In the genomic region with DNA sequence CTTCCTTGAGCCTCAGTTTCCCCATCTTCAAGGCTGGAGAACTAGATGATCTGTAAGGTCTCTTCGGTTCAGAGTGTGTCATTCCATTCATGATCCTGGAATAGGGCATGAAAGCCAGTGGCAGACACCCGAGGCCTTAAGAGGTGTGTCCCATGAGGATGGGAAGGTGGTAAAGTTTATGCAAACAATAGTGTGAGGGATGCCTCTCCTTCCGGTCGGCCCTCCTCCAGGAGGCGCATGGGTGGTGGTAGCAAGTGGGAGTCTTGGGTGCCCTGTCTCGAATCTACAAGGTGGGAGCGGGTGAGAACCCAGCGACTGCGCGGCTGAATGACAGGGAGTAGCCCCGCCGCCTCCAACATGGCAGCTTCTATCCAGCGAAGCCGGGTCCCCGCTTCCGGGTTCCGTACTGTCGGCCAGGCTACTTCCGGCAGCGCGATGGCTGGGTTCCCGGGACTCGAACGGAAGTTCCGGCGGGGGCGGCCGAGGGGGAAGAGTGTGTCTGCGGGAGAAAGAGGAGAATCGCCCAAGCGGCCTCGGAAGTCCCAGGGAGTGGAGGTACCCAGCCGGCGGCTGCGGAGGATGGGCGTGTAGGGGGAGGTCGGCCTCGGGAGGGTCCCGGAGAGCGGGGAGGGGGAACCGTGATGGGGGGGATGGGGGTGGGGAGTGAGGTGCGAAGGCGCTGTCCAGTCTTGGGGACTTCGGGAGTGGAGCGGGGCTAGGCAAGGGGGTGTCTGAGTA, we compare ENCODE assay signal across 8 cellular contexts. TPM values are rescaled to one million over a fixed set of nuclear protein-coding genes. Genes with fewer than 3 reads are reported as not detected.
DNase-seq lines count a peak whose midpoint lies in the region; ATAC-seq and TF ChIP-seq lines count a peak whose summit lies in the region.

A gene (plus strand): TSS at position 450 of the 738 bp plus-strand sequence. CDS start 1,538 bp downstream, outside the sequence.

- DNase-seq in DMS53 (lab: John Stamatoyannopoulos, UW) (peak; percentile 97), Kasumi-1 (lab: John Stamatoyannopoulos, UW) (peak; percentile 86 to 88), SHP77 (lab: John Stamatoyannopoulos, UW) (peak; percentile 89 to 91), fibroblast of the aortic adventitia (ENCODE audit: low read depth) (peak; percentile 86), nephron progenitor cell (peak; percentile 90)
- peak; percentile 96 for DNase-seq in activated effector memory CD4-positive, alpha-beta T cell treated with anti-CD3 and anti-CD28 coated beads, Interleukin-2, amount 50 U/mL, for 16 hours

- H3K27me3 Mint-ChIP-seq in nephron progenitor cell (ENCODE audit: low read depth, poor library complexity), result no peaks in the 10 kb centered on the region
- no peaks in the 10 kb centered on the region for H3K27me3 Mint-ChIP-seq in stimulated activated naive CD8-positive, alpha-beta T cell treated with anti-CD3 and anti-CD28 coated beads, Interleukin-15, Interleukin-2, amounts not matched to agents 100 ng/mL and 50 ng/mL, for 24 hours

- peak within 1 kb of the TSS; percentile 44 for H3K27ac Mint-ChIP-seq in nephron progenitor cell
- H3K27ac Mint-ChIP-seq in stimulated activated naive CD8-positive, alpha-beta T cell treated with anti-CD3 and anti-CD28 coated beads, Interleukin-15, Interleukin-2, amounts not matched to agents 100 ng/mL and 50 ng/mL, for 24 hours, result peak within 1 kb of the TSS; percentile 95

- H3K36me3 Mint-ChIP-seq in nephron progenitor cell (ENCODE audit: low read depth), result peaks cover 30% of the 10 kb centered on the region
- peaks cover 34% of the 10 kb centered on the region for H3K36me3 Mint-ChIP-seq in stimulated activated naive CD8-positive, alpha-beta T cell treated with anti-CD3 and anti-CD28 coated beads, Interleukin-15, Interleukin-2, amounts not matched to agents 100 ng/mL and 50 ng/mL, for 24 hours (ENCODE audit: low read depth)

- H3K4me1 Mint-ChIP-seq in nephron progenitor cell, result peaks cover 38% of the 10 kb centered on the region
- H3K4me1 Mint-ChIP-seq in stimulated activated naive CD8-positive, alpha-beta T cell treated with anti-CD3 and anti-CD28 coated beads, Interleukin-15, Interleukin-2, amounts not matched to agents 100 ng/mL and 50 ng/mL, for 24 hours (ENCODE audit: low read depth), result peaks cover 28% of the 10 kb centered on the region

- peak within 1 kb of the TSS; percentile 97 for H3K4me3 Mint-ChIP-seq in nephron progenitor cell
- peak within 1 kb of the TSS; percentile 98 for H3K4me3 Mint-ChIP-seq in stimulated activated naive CD8-positive, alpha-beta T cell treated with anti-CD3 and anti-CD28 coated beads, Interleukin-15, Interleukin-2, amounts not matched to agents 100 ng/mL and 50 ng/mL, for 24 hours

- no peaks in the 10 kb centered on the region for H3K9me3 Mint-ChIP-seq in nephron progenitor cell
- no peaks in the 10 kb centered on the region for H3K9me3 Mint-ChIP-seq in stimulated activated naive CD8-positive, alpha-beta T cell treated with anti-CD3 and anti-CD28 coated beads, Interleukin-15, Interleukin-2, amounts not matched to agents 100 ng/mL and 50 ng/mL, for 24 hours

- H3K4me3 ChIP-seq in fibroblast of the aortic adventitia (ENCODE audit: low read depth, low read length), result peak within 1 kb of the TSS; percentile 95

- ATAC-seq in GM21619 (IDR thresholded peaks at IDR 0.05; ENCODE audit: unreplicated experiment), result peak; percentile 85

- TF ChIP-seq CTCF in fibroblast of the aortic adventitia (IDR thresholded peaks at IDR 0.05; ENCODE audit: insufficient read depth, low read length) (no peak), nephron progenitor cell (IDR thresholded peaks at IDR 0.05) (no peak)

RNA-seq across cellular contexts. Expression of the gene that starts here (rescaled TPM):
- total RNA-seq in fibroblast of the aortic adventitia (ENCODE audit: low replicate concordance), result 11.8 and 39.9 TPM in 2 replicates

Comparison
In these comparisons a context has a peak if more than half of its experiments do, and no peak if none do; other contexts are left out.
1. Peak in every context shown above with its lines: DNase-seq, ATAC-seq and H3K4me3 ChIP-seq.